11 cellular contexts compared by ENCODE assay signal in the genomic region with DNA sequence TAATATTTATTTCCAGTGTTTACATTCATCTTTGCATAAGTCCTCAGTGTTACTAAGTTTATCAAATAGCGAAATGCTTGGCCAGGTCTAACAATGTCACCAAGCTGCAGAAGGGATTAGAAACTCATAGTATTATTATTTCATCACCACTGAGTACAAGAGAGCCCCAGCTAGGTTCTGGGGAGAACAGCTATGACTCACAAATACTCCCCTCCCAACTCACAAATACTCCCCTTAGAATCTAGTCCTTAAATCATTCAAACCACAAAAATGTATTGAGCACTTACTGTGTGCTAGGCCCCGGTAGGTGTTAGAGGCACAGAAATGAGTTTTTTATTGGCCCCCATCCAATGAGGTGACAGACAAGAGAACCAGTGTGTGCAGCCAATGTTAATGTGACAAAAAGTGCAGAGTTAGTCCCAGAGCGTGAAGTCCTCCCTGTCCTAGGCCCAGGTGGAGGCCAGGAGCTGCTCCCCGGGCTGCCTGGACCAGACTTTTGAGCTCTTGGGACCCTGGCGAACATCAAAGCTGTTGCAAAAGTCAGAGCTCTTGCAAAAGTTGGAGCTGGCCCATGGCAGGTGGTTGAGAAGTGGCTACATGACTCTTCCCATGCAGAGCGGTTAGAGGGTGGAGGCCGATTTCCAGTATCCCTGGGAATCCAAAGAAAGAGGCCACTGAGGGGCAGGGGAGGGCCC. TPM values are rescaled to one million over a fixed set of nuclear protein-coding genes. Genes with fewer than 3 reads are reported as not detected.
DNase-seq lines count a peak whose midpoint lies in the region; ATAC-seq, FAIRE-seq and TF ChIP-seq lines count a peak whose summit lies in the region.
"Had no signal": no experiment of that assay in that cellular context is flagged by ENCODE, and none has a peak within 500 bp of the region (broad histone marks: within the 10 kb centered on the region; RNA-seq: fewer than 3 reads in every experiment).

No MANE protein-coding gene starts in this region.

- DNase-seq in AG10803 (ENCODE audit: low read depth): peak; percentile 52
- peak; percentile 66 for DNase-seq in mammary epithelial cell
- no peak for DNase-seq in tibial nerve (ENCODE audit: low spot score in 2 of 2)
- no peak for DNase-seq in Caco-2
- no peak for DNase-seq in endothelial cell (ENCODE audit: low spot score)
- no peak for DNase-seq in frontal cortex (ENCODE audit: low spot score in 2 of 2)
- DNase-seq: amygdala; stimulated activated naive B cell treated with anti-CD40 and anti-IgM and Interleukin-4, amounts not matched to agents 10 μg/mL and 1 μg/mL and 100 μg/mL, for 72 hours had no signal

- TF ChIP-seq EP300 in tibial nerve (IDR thresholded peaks at IDR 0.05): no peak

- CTCF ChIA-PET in mammary epithelial cell (lab: Charles Lee; ENCODE audit: low non-redundant PET) (interaction anchor here (0.6 to 0.7 kb wide), 2 partner anchors 119 to 1297 kb away, joined by 3 read pairs; no protein-coding TSS in a partner anchor), Caco-2 (lab: Charles Lee) (interaction anchor here (1.8 kb wide), 1 partner anchor 31 kb away, joined by 4 read pairs; no protein-coding TSS in a partner anchor)

- intact Hi-C loops in mammary epithelial cell (cut with micrococcal nuclease) (loop anchor here (1.0 kb wide), 1 partner anchor 32 kb away; no protein-coding TSS in a partner anchor), Caco-2 (cut with micrococcal nuclease; ENCODE audit: unreplicated experiment) (loop anchor here (1.0 kb wide), 3 partner anchors 25 to 58 kb away; no protein-coding TSS in a partner anchor)

- peaks cover 43% of the 10 kb centered on the region for H3K4me1 ChIP-seq in mammary epithelial cell (ENCODE audit: insufficient read depth, low read length)
- H3K4me1 ChIP-seq in tibial nerve: peaks cover 0 to 4% (median 0%) of the 10 kb centered on the region in 4 donors
- peaks cover 10% of the 10 kb centered on the region for H3K4me1 ChIP-seq in Caco-2

- peaks cover 26% of the 10 kb centered on the region for H3K4me1 Mint-ChIP-seq in Caco-2 (ENCODE audit: low read depth, unreplicated experiment)
- H3K4me1 Mint-ChIP-seq in endothelial cell (ENCODE audit: unreplicated experiment): peaks cover 13% of the 10 kb centered on the region

- H2AFZ ChIP-seq in mammary epithelial cell (ENCODE audit: low read depth, low read length): no peak overlapping the region

- H3K27me3 Mint-ChIP-seq in Caco-2 (ENCODE audit: insufficient read depth, unreplicated experiment): no peaks in the 10 kb centered on the region
- H3K27me3 Mint-ChIP-seq in endothelial cell (ENCODE audit: unreplicated experiment): peaks cover 6% of the 10 kb centered on the region

- peaks cover 28% of the 10 kb centered on the region for H3K79me2 ChIP-seq in mammary epithelial cell (ENCODE audit: insufficient read depth, low read length)

- H3K27ac ChIP-seq in mammary epithelial cell (ENCODE audit: insufficient read depth, low read depth, low read length) (no peak overlapping the region), tibial nerve (no peak overlapping the region)
- H3K27ac ChIP-seq: C4-2B had no signal

- in situ Hi-C loops in mammary epithelial cell (cut with MboI; ENCODE audit: low sequenced_read_pairs in 2 of 2): no loop called here

- H3K27ac Mint-ChIP-seq in Caco-2 (ENCODE audit: unreplicated experiment) (no peak overlapping the region), endothelial cell (ENCODE audit: unreplicated experiment) (no peak overlapping the region)
- H3K27ac Mint-ChIP-seq: stimulated activated naive B cell treated with anti-CD40 and anti-IgM and Interleukin-4, amounts not matched to agents 10 μg/mL and 1 μg/mL and 100 μg/mL, for 72 hours had no signal

- H3K9me3 Mint-ChIP-seq in Caco-2 (ENCODE audit: unreplicated experiment): no peaks in the 10 kb centered on the region
- H3K9me3 Mint-ChIP-seq in endothelial cell (ENCODE audit: unreplicated experiment): no peaks in the 10 kb centered on the region
- H3K9me3 Mint-ChIP-seq: stimulated activated naive B cell treated with anti-CD40 and anti-IgM and Interleukin-4, amounts not matched to agents 10 μg/mL and 1 μg/mL and 100 μg/mL, for 72 hours had no signal

- H3K36me3 ChIP-seq in mammary epithelial cell (ENCODE audit: insufficient read depth, low read length) (no peaks in the 10 kb centered on the region), tibial nerve (no peaks in the 10 kb centered on the region), Caco-2 (ENCODE audit: control insufficient read depth, insufficient read depth, low read length) (no peaks in the 10 kb centered on the region)

- H3K4me3 Mint-ChIP-seq in Caco-2 (ENCODE audit: unreplicated experiment) (no peak overlapping the region), endothelial cell (ENCODE audit: unreplicated experiment) (no peak overlapping the region)
- H3K4me3 Mint-ChIP-seq: stimulated activated naive B cell treated with anti-CD40 and anti-IgM and Interleukin-4, amounts not matched to agents 10 μg/mL and 1 μg/mL and 100 μg/mL, for 72 hours had no signal

- dilution Hi-C loops in mammary epithelial cell (cut with HindIII; ENCODE audit: low sequenced_read_pairs): no loop called here

- TF ChIP-seq CTCF in AG10803 (conservative IDR thresholded peaks at IDR 0.05; ENCODE audit: low read length) (no peak), mammary epithelial cell (conservative IDR thresholded peaks at IDR 0.05 in 1 of 2, IDR thresholded peaks at IDR 0.05 in 1 of 2; ENCODE audit: extremely low read depth in 1 of 2, insufficient read depth in 1 of 2, low read depth in 1 of 2, low read length in 2 of 2) (no peak), tibial nerve (IDR thresholded peaks at IDR 0.05) (no peak), Caco-2 (IDR thresholded peaks at IDR 0.05; ENCODE audit: insufficient read depth in 1 of 2, low read depth in 1 of 2, low read length in 1 of 2, severe bottlenecking in 1 of 2, unreplicated experiment in 1 of 2) (no peak), endothelial cell (IDR thresholded peaks at IDR 0.05; ENCODE audit: unreplicated experiment) (no peak)

- FAIRE-seq in frontal cortex (lab: Jason Lieb, UNC): no peak

- no peak overlapping the region for H3K9ac ChIP-seq in mammary epithelial cell (ENCODE audit: insufficient read depth, low read length)

- no peak overlapping the region for H3K4me2 ChIP-seq in mammary epithelial cell (ENCODE audit: insufficient read depth, low read depth, low read length)

- no peak for TF ChIP-seq POLR2A in tibial nerve (IDR thresholded peaks at IDR 0.05)

- no peaks in the 10 kb centered on the region for H4K20me1 ChIP-seq in mammary epithelial cell (ENCODE audit: insufficient read depth, low read length)

- H3K27me3 ChIP-seq in mammary epithelial cell (ENCODE audit: insufficient read depth, low read length): no peaks in the 10 kb centered on the region
- no peaks in the 10 kb centered on the region for H3K27me3 ChIP-seq in tibial nerve
- H3K27me3 ChIP-seq in Caco-2 (replicated peaks; ENCODE audit: control insufficient read depth, insufficient read depth, low read length): no peaks in the 10 kb centered on the region

- POLR2A ChIA-PET in Caco-2 (lab: Charles Lee): no interaction called here

- 83% methylated on average over 7 of the region's 7 CpGs for WGBS in mammary epithelial cell (ENCODE audit: low coverage, missing lambda C conversion rate)
- WGBS in tibial nerve, 2 donors: 95 to 96% methylated on average over 3 to 7 of the region's 7 CpGs

- H3K4me3 ChIP-seq in AG10803 (ENCODE audit: low read length) (no peak overlapping the region), mammary epithelial cell (replicated peaks in 1 of 3; ENCODE audit: insufficient read depth in 1 of 3, low read depth in 2 of 3, low read length in 3 of 3) (no peak overlapping the region), tibial nerve (no peak overlapping the region), Caco-2 (ENCODE audit: low read depth, low read length) (no peak overlapping the region)

- H3K36me3 Mint-ChIP-seq in Caco-2 (ENCODE audit: insufficient read depth, unreplicated experiment) (peaks cover 11% of the 10 kb centered on the region), endothelial cell (ENCODE audit: low read depth, unreplicated experiment) (peaks cover 4% of the 10 kb centered on the region)
- H3K36me3 Mint-ChIP-seq: stimulated activated naive B cell treated with anti-CD40 and anti-IgM and Interleukin-4, amounts not matched to agents 10 μg/mL and 1 μg/mL and 100 μg/mL, for 72 hours had no signal

- H3K9me3 ChIP-seq in mammary epithelial cell (replicated peaks; ENCODE audit: insufficient read depth, low read length): no peaks in the 10 kb centered on the region
- no peaks in the 10 kb centered on the region for H3K9me3 ChIP-seq in tibial nerve
- H3K9me3 ChIP-seq in Caco-2: no peaks in the 10 kb centered on the region

- ATAC-seq in GM19397 (IDR thresholded peaks at IDR 0.05; ENCODE audit: unreplicated experiment) (peak; percentile 49), HG03108 (IDR thresholded peaks at IDR 0.05; ENCODE audit: unreplicated experiment) (peak; percentile 27)

- no TSS peak for BruUV-seq in mammary epithelial cell (replicated peaks; lab: Mats Ljungman, UMichigan)
- no TSS peak for BruUV-seq in Caco-2 (replicated peaks; lab: Mats Ljungman, UMichigan)

RNA-seq across cellular contexts. Expression of gene STEAP3, which starts 9.8 kb away (rescaled TPM):
- total RNA-seq in mammary epithelial cell: 10 to 100 TPM; 28.8 to 35.2 TPM
- 42.2 TPM for polyA plus RNA-seq in mammary epithelial cell
- polyA minus RNA-seq in mammary epithelial cell: 39.5 TPM
- total RNA-seq in tibial nerve: 10 to 100 TPM in 1 of 4 donors, 1 to 10 TPM in 3; 5.5 to 19.8 (median 8.1) TPM
- total RNA-seq in Caco-2 (2022): 20.1 and 20.4 TPM in 2 replicates
- 17.9 TPM for total RNA-seq in endothelial cell (ENCODE audit: unreplicated experiment)
- total RNA-seq in frontal cortex: under 0.01 TPM

Comparison
In these comparisons a context has a peak if more than half of its experiments do, and no peak if none do; other contexts are left out.
1. DNase-seq: peak in AG10803 (single experiment) and mammary epithelial cell (single experiment); none in tibial nerve (0 of 2), Caco-2 (0 of 2), endothelial cell (single experiment) and frontal cortex (0 of 2).